1 cellular context compared by ENCODE assay signal in genomic region chr22:29195964-29196666, GRCh38.
TF ChIP-seq lines count a peak whose summit lies in the region.

No MANE protein-coding gene starts in this region.

TF ChIP-seq in K562, 482 proteins besides CTCF, POLR2A, EP300 and RAD21 (continues in another document):
- TF ChIP-seq ZNF175 (CRISPR knock-in tag; IDR thresholded peaks at IDR 0.05; ENCODE audit: low read depth) (peak; percentile 6; the same call in 1 of the 2 replicates), HDAC1 (IDR thresholded peaks at IDR 0.05) (0 out of 4 replicates have a peak, but pooled peaks of 1 of the 2 experiments have one; percentile 15), KHSRP (IDR thresholded peaks at IDR 0.05) (0 out of 2 replicates have a peak, but pooled peaks have one; percentile 27), NFRKB (IDR thresholded peaks at IDR 0.05; ENCODE audit: low read depth) (peak; percentile 81; the same call in 1 of the 2 replicates), NR2C2 (CRISPR knock-in tag; IDR thresholded peaks at IDR 0.05) (no peak), NR2C2 (tag; IDR thresholded peaks at IDR 0.05) (0 out of 2 replicates have a peak, but pooled peaks have one; percentile 24), U2AF2 (optimal IDR thresholded peaks at IDR 0.05; ENCODE audit: low read depth, low read length) (no peak), L3MBTL2 (IDR thresholded peaks at IDR 0.05) (0 out of 2 replicates have a peak, but pooled peaks have one; percentile 0), ARID2 (IDR thresholded peaks at IDR 0.05) (0 out of 2 replicates have a peak, but pooled peaks have one; percentile 11), NKRF (IDR thresholded peaks at IDR 0.05; ENCODE audit: borderline replicate concordance) (peak; percentile 62), KDM1A (IDR thresholded peaks at IDR 0.05) (peak in 1 of 2 experiments; percentile 57; a peak in 1 of 4 replicates), ZNF347 (CRISPR knock-in tag; IDR thresholded peaks at IDR 0.05; ENCODE audit: low read depth) (no peak), CTBP1 (IDR thresholded peaks at IDR 0.05; ENCODE audit: borderline replicate concordance) (0 out of 2 replicates have a peak, but pooled peaks have one; percentile 3), KLF10 (CRISPR knock-in tag; IDR thresholded peaks at IDR 0.05) (no peak), NR2C1 (IDR thresholded peaks at IDR 0.05) (no peak), NR2C1 (tag; IDR thresholded peaks at IDR 0.05) (peak; percentile 20; the same call in 1 of the 2 replicates), PML (IDR thresholded peaks at IDR 0.05; ENCODE audit: low read length) (0 out of 2 replicates have a peak, but pooled peaks have one; percentile 10), SMARCB1 (IDR thresholded peaks at IDR 0.05; ENCODE audit: insufficient read length, low read depth) (no peak), NCOR1 (IDR thresholded peaks at IDR 0.05) (0 out of 2 replicates have a peak, but pooled peaks have one; percentile 25), HBP1 (CRISPR knock-in tag; IDR thresholded peaks at IDR 0.05) (peak; percentile 92), BRD9 (IDR thresholded peaks at IDR 0.05; ENCODE audit: low read depth, partially characterized antibody) (peak; percentile 2), ZNF395 (CRISPR knock-in tag; IDR thresholded peaks at IDR 0.05) (peak; percentile 73), RFX7 (CRISPR knock-in tag; IDR thresholded peaks at IDR 0.05) (no peak), EWSR1 (IDR thresholded peaks at IDR 0.05; ENCODE audit: borderline replicate concordance, low read depth, partially characterized antibody) (no peak), MECOM (CRISPR knock-in tag; IDR thresholded peaks at IDR 0.05) (no peak), LEF1 (IDR thresholded peaks at IDR 0.05) (0 out of 2 replicates have a peak, but pooled peaks have one; percentile 4), PHB2 (IDR thresholded peaks at IDR 0.05; ENCODE audit: low read depth) (peak; percentile 34; the same call in 1 of the 2 replicates), TAL1 (IDR thresholded peaks at IDR 0.05) (0 out of 2 replicates have a peak, but pooled peaks have one; percentile 6), ZNF384 (IDR thresholded peaks at IDR 0.05; ENCODE audit: low read depth, low read length) (no peak), ZNF766 (CRISPR knock-in tag; conservative IDR thresholded peaks at IDR 0.05) (peak; percentile 50; the same call in 1 of the 2 replicates), ZNF239 (CRISPR knock-in tag; IDR thresholded peaks at IDR 0.05) (no peak), FOXK2 (conservative IDR thresholded peaks at IDR 0.05 in 1 of 2, IDR thresholded peaks at IDR 0.05 in 1 of 2; ENCODE audit: low read depth in 2 of 2) (no peak), PTRF (tag; IDR thresholded peaks at IDR 0.05) (0 out of 2 replicates have a peak, but pooled peaks have one; percentile 1), ZKSCAN3 (CRISPR knock-in tag; IDR thresholded peaks at IDR 0.05) (no peak), HEY1 (CRISPR knock-in tag; IDR thresholded peaks at IDR 0.05; ENCODE audit: borderline replicate concordance) (no peak), ARHGAP35 (IDR thresholded peaks at IDR 0.05; ENCODE audit: partially characterized antibody) (peak; percentile 24), ESRRA (IDR thresholded peaks at IDR 0.05; ENCODE audit: borderline replicate concordance, low read depth) (peak; percentile 3; the same call in 1 of the 2 replicates), POLR2B (IDR thresholded peaks at IDR 0.05; ENCODE audit: low read depth, partially characterized antibody) (peak; percentile 38), KLF6 (CRISPR knock-in tag; IDR thresholded peaks at IDR 0.05; ENCODE audit: borderline replicate concordance) (no peak), ZNF124 (CRISPR knock-in tag; IDR thresholded peaks at IDR 0.05) (no peak), FOXJ2 (tag; IDR thresholded peaks at IDR 0.05) (peak; percentile 10; the same call in 1 of the 2 replicates), KLF1 (tag; IDR thresholded peaks at IDR 0.05) (no peak)
- TF ChIP-seq, protein P1, sequence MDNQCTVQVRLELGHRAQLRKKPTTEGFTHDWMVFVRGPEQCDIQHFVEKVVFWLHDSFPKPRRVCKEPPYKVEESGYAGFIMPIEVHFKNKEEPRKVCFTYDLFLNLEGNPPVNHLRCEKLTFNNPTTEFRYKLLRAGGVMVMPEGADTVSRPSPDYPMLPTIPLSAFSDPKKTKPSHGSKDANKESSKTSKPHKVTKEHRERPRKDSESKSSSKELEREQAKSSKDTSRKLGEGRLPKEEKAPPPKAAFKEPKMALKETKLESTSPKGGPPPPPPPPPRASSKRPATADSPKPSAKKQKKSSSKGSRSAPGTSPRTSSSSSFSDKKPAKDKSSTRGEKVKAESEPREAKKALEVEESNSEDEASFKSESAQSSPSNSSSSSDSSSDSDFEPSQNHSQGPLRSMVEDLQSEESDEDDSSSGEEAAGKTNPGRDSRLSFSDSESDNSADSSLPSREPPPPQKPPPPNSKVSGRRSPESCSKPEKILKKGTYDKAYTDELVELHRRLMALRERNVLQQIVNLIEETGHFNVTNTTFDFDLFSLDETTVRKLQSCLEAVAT (IDR thresholded peaks at IDR 0.05) = peak in 1 of 2 experiments; percentile 43; a peak in 1 of 4 replicates
- TF ChIP-seq, protein P2, sequence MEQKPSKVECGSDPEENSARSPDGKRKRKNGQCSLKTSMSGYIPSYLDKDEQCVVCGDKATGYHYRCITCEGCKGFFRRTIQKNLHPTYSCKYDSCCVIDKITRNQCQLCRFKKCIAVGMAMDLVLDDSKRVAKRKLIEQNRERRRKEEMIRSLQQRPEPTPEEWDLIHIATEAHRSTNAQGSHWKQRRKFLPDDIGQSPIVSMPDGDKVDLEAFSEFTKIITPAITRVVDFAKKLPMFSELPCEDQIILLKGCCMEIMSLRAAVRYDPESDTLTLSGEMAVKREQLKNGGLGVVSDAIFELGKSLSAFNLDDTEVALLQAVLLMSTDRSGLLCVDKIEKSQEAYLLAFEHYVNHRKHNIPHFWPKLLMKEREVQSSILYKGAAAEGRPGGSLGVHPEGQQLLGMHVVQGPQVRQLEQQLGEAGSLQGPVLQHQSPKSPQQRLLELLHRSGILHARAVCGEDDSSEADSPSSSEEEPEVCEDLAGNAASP (IDR thresholded peaks at IDR 0.05) = peak; percentile 59; the same call in 1 of the 2 replicates
- TF ChIP-seq, protein P3, sequence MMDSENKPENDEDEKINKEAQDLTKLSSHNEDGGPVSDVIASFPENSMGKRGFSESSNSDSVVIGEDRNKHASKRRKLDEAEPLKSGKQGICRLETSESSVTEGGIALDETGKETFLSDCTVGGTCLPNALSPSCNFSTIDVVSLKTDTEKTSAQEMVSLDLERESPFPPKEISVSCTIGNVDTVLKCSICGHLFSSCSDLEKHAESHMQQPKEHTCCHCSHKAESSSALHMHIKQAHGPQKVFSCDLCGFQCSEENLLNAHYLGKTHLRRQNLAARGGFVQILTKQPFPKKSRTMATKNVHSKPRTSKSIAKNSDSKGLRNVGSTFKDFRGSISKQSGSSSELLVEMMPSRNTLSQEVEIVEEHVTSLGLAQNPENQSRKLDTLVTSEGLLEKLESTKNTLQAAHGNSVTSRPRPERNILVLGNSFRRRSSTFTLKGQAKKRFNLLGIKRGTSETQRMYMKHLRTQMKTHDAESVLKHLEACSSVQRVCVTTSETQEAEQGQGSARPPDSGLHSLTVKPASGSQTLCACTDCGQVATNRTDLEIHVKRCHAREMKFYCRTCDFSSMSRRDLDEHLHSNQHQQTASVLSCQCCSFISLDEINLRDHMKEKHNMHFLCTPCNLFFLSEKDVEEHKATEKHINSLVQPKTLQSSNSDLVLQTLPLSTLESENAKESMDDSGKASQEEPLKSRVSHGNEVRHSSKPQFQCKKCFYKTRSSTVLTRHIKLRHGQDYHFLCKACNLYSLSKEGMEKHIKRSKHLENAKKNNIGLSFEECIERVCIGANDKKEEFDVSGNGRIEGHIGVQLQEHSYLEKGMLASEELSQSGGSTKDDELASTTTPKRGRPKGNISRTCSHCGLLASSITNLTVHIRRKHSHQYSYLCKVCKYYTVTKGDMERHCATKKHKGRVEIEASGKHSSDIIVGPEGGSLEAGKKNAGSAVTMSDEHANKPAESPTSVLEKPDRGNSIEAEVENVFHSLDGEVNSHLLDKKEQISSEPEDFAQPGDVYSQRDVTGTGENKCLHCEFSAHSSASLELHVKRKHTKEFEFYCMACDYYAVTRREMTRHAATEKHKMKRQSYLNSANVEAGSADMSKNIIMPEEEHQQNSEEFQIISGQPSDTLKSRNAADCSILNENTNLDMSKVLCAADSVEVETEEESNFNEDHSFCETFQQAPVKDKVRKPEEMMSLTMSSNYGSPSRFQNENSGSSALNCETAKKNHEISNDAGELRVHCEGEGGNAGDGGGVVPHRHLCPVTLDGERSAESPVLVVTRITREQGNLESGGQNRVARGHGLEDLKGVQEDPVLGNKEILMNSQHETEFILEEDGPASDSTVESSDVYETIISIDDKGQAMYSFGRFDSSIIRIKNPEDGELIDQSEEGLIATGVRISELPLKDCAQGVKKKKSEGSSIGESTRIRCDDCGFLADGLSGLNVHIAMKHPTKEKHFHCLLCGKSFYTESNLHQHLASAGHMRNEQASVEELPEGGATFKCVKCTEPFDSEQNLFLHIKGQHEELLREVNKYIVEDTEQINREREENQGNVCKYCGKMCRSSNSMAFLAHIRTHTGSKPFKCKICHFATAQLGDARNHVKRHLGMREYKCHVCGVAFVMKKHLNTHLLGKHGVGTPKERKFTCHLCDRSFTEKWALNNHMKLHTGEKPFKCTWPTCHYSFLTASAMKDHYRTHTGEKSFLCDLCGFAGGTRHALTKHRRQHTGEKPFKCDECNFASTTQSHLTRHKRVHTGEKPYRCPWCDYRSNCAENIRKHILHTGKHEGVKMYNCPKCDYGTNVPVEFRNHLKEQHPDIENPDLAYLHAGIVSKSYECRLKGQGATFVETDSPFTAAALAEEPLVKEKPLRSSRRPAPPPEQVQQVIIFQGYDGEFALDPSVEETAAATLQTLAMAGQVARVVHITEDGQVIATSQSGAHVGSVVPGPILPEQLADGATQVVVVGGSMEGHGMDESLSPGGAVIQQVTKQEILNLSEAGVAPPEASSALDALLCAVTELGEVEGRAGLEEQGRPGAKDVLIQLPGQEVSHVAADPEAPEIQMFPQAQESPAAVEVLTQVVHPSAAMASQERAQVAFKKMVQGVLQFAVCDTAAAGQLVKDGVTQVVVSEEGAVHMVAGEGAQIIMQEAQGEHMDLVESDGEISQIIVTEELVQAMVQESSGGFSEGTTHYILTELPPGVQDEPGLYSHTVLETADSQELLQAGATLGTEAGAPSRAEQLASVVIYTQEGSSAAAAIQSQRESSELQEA (IDR thresholded peaks at IDR 0.05; ENCODE audit: low read depth) = no peak
- TF ChIP-seq, protein P4, sequence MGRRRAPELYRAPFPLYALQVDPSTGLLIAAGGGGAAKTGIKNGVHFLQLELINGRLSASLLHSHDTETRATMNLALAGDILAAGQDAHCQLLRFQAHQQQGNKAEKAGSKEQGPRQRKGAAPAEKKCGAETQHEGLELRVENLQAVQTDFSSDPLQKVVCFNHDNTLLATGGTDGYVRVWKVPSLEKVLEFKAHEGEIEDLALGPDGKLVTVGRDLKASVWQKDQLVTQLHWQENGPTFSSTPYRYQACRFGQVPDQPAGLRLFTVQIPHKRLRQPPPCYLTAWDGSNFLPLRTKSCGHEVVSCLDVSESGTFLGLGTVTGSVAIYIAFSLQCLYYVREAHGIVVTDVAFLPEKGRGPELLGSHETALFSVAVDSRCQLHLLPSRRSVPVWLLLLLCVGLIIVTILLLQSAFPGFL (CRISPR knock-in tag; IDR thresholded peaks at IDR 0.05) = no peak
- TF ChIP-seq, protein P5, sequence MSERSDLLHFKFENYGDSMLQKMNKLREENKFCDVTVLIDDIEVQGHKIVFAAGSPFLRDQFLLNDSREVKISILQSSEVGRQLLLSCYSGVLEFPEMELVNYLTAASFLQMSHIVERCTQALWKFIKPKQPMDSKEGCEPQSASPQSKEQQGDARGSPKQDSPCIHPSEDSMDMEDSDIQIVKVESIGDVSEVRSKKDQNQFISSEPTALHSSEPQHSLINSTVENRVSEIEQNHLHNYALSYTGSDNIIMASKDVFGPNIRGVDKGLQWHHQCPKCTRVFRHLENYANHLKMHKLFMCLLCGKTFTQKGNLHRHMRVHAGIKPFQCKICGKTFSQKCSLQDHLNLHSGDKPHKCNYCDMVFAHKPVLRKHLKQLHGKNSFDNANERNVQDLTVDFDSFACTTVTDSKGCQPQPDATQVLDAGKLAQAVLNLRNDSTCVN (CRISPR knock-in tag; IDR thresholded peaks at IDR 0.05) = peak; percentile 92; the same call in 1 of the 2 replicates
